ENCODE assay signal across 8 cellular contexts in the genomic region with DNA sequence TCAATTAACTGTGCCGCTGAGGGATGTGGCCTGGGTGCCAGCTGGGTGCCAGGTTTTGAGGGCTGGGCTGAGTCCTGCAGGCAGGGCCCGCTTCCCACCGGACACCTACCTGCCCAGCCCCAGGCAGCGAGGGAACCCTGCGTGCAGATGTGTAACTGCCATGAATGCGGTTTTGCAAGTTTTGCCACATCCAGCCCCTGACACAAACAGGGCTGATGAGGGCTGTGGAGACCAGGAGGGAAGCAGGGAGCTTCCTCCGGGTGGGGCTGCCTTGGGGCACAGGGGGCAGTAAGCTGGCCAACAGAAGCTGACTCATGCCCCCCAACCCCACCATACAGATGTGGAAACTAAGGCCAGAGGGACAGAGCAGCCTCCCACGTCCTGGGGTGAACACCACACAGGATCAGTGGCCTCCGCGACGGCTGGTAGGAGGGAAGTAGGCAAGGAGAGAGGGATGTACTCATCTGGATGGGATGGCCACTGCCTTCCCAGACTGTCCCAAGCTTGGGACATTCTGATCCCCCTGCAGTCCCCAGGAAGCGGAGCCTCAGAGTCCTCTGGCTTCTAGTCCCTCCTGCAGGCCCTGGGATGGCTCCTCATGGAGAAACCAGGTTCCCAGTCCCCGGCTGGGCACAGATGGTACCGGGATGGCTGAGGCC. TPM values are rescaled to one million over a fixed set of nuclear protein-coding genes. Genes with fewer than 3 reads are reported as not detected.
DNase-seq lines count a peak whose midpoint lies in the region; ATAC-seq and TF ChIP-seq lines count a peak whose summit lies in the region.

No MANE protein-coding gene starts in this region.

- CTCF ChIA-PET in MCF 10A (lab: Yijun Ruan, JAX): interaction anchor here (0.6 to 4.2 kb wide), 2 partner anchors 12 to 479 kb away, joined by 3 to 25 read pairs; a partner anchor contains a TSS

- H3K4me3 ChIP-seq in right atrium auricular region: peak overlapping the region; percentile 87 to 94
- H3K4me3 ChIP-seq in mesendoderm (ENCODE audit: low read length): peak overlapping the region; percentile 85

- peaks cover 35% of the 10 kb centered on the region for H3K79me2 ChIP-seq in mesendoderm (ENCODE audit: control insufficient read depth, insufficient read depth, low read length)

- H3K27me3 ChIP-seq in right atrium auricular region (no peaks in the 10 kb centered on the region), mesendoderm (ENCODE audit: insufficient read depth, low read length, poor library complexity) (no peaks in the 10 kb centered on the region)

- peak overlapping the region; percentile 61 for H3K27ac Mint-ChIP-seq in MCF 10A (ENCODE audit: low read depth, unreplicated experiment)

- peaks cover 13% of the 10 kb centered on the region for H3K36me3 Mint-ChIP-seq in MCF 10A (ENCODE audit: insufficient read depth, unreplicated experiment)

- H3K36me3 ChIP-seq in right atrium auricular region (peaks cover 16% of the 10 kb centered on the region), mesendoderm (ENCODE audit: control insufficient read depth, insufficient read depth, low read length) (no peaks in the 10 kb centered on the region)

- peak overlapping the region; percentile 96 for H3K4me2 ChIP-seq in mesendoderm (ENCODE audit: low read length)

- peak overlapping the region; percentile 93 for H3K9ac ChIP-seq in mesendoderm (ENCODE audit: low read length)

- no peak overlapping the region for H4K8ac ChIP-seq in mesendoderm (ENCODE audit: low read depth, low read length)

- no CpG with 5 or more reads among the region's 14 CpGs for WGBS in mesendoderm (ENCODE audit: extremely low coverage, insufficient coverage, low lambda C conversion rate)

- no peak overlapping the region for H2BK120ac ChIP-seq in mesendoderm (ENCODE audit: low read depth, low read length)

- DNase-seq in right atrium auricular region (ENCODE audit: low spot score): no peak
- no peak for DNase-seq in Right ventricle myocardium inferior (ENCODE audit: missing footprints)
- peak; percentile 38 for DNase-seq in MCF 10A (ENCODE audit: unreplicated experiment)
- DNase-seq in mesendoderm: peak; percentile 45
- no peak for DNase-seq in SHP77 treated with DMSO at 0.1 percent for 48 hours (lab: John Stamatoyannopoulos, UW)
- DNase-seq in NCI-H748 (lab: John Stamatoyannopoulos, UW; ENCODE audit: unreplicated experiment): no peak
- no peak for DNase-seq in NCI-H345 (lab: John Stamatoyannopoulos, UW)

- no peak overlapping the region for H3K18ac ChIP-seq in mesendoderm (ENCODE audit: low read length)

- no peaks in the 10 kb centered on the region for H3K27me3 Mint-ChIP-seq in MCF 10A (ENCODE audit: insufficient read depth, unreplicated experiment)

- H3K27ac ChIP-seq in right atrium auricular region: peak overlapping the region; percentile 96 to 97
- H3K27ac ChIP-seq in mesendoderm (ENCODE audit: low read depth, low read length): no peak overlapping the region

- TF ChIP-seq CTCF in right atrium auricular region (IDR thresholded peaks at IDR 0.05) (no peak), MCF 10A (IDR thresholded peaks at IDR 0.05; ENCODE audit: unreplicated experiment) (no peak)

- H2AK5ac ChIP-seq in mesendoderm (ENCODE audit: low read length): no peak overlapping the region

- H4K5ac ChIP-seq in mesendoderm (ENCODE audit: low read length): no peak overlapping the region

- no peaks in the 10 kb centered on the region for H3K9me3 Mint-ChIP-seq in MCF 10A (ENCODE audit: unreplicated experiment)

- TSS peak; percentile 19 for BruUV-seq in MCF 10A (replicated peaks; lab: Mats Ljungman, UMichigan)

- peaks cover 13% of the 10 kb centered on the region for H3K4me1 Mint-ChIP-seq in MCF 10A (ENCODE audit: insufficient read depth, unreplicated experiment)

- ATAC-seq in Right ventricle myocardium inferior (no peak), HG03432 (IDR thresholded peaks at IDR 0.05; ENCODE audit: unreplicated experiment) (no peak)

- peaks cover 12% of the 10 kb centered on the region for H3K79me1 ChIP-seq in mesendoderm (ENCODE audit: low read length)

- H3K9me3 ChIP-seq in right atrium auricular region: no peaks in the 10 kb centered on the region

- H3K4me3 Mint-ChIP-seq in MCF 10A (ENCODE audit: unreplicated experiment): peak overlapping the region; percentile 85

- H2BK5ac ChIP-seq in mesendoderm (ENCODE audit: low read length): no peak overlapping the region

- H3K4ac ChIP-seq in mesendoderm (ENCODE audit: low read depth, low read length): no peak overlapping the region

- H3K4me1 ChIP-seq in right atrium auricular region: peaks cover 0 to 62% of the 10 kb centered on the region in 2 donors
- peaks cover 7% of the 10 kb centered on the region for H3K4me1 ChIP-seq in mesendoderm (ENCODE audit: control insufficient read depth, low read depth, low read length)

- POLR2A ChIA-PET in MCF 10A (lab: Yijun Ruan, JAX): interaction anchor here (0.6 to 4.7 kb wide), 4 partner anchors 8 to 113 kb away, joined by 3 to 23 read pairs (median 4); a partner anchor contains a TSS

- intact Hi-C loops in Right ventricle myocardium inferior (cut with DNase I) (no loop called here), MCF 10A (cut with micrococcal nuclease) (loop anchor here (10.0 kb wide), 1 partner anchor 342 kb away; a partner anchor contains a TSS)

- H3K56ac ChIP-seq in mesendoderm (ENCODE audit: low read length): peak overlapping the region; percentile 98

- no peak overlapping the region for H2BK15ac ChIP-seq in mesendoderm (replicated peaks; ENCODE audit: low read depth)

- H3K23ac ChIP-seq in mesendoderm (ENCODE audit: low read length): no peak overlapping the region

RNA-seq across cellular contexts. Expression of a gene that starts 1.6 kb away (rescaled TPM):
- total RNA-seq in right atrium auricular region: 10 to 100 TPM; 10.8 to 12.2 TPM
- total RNA-seq in Right ventricle myocardium inferior: 26.2 TPM
- 28.0 and 42.1 TPM in 2 replicates for total RNA-seq in MCF 10A (2022)
- polyA plus RNA-seq in mesendoderm (2013, experiment 1 of 2): 51.1 TPM
- polyA plus RNA-seq in mesendoderm (2013, experiment 2 of 2): 52.2 TPM

RNA-seq across cellular contexts. Expression of a gene that starts 11.5 kb away (rescaled TPM):
- total RNA-seq in right atrium auricular region (10 to 100 TPM; 35.6 to 47.4 TPM), Right ventricle myocardium inferior (32.2 TPM), MCF 10A (2022) (61.3 and 62.9 TPM in 2 replicates)
- polyA plus RNA-seq in mesendoderm (2013, experiment 1 of 2): 43.1 TPM
- polyA plus RNA-seq in mesendoderm (2013, experiment 2 of 2): 43.5 TPM

RNA-seq across cellular contexts. Expression of a gene that starts 57.0 kb away (rescaled TPM):
- total RNA-seq in right atrium auricular region: under 1 TPM in 1 of 2 donors, not detected in 1; 0.24 TPM
- total RNA-seq in Right ventricle myocardium inferior: 0.05 TPM
- not detected in 2 replicates for total RNA-seq in MCF 10A (2022)
- 0.20 TPM for polyA plus RNA-seq in mesendoderm (2013, experiment 1 of 2)
- polyA plus RNA-seq in mesendoderm (2013, experiment 2 of 2): 0.27 TPM

Comparison
In these comparisons a context has a peak if more than half of its experiments do, and no peak if none do; other contexts are left out.
1. DNase-seq: peak in MCF 10A (single experiment) and mesendoderm (single experiment); none in right atrium auricular region (single experiment), Right ventricle myocardium inferior (single experiment), SHP77 treated with DMSO at 0.1 percent for 48 hours (single experiment), NCI-H748 (single experiment) and NCI-H345 (single experiment).